In genomic region chr9:27717991-27718390, GRCh38 we compare ENCODE assay signal across 36 cellular contexts.
"Had no signal": no experiment of that assay in that cellular context is flagged by ENCODE, and none has a peak within 500 bp of the region (broad histone marks: within the 10 kb centered on the region; RNA-seq: fewer than 3 reads in every experiment).

No MANE protein-coding gene starts in this region.

- H3K4me1 ChIP-seq: breast epithelium, esophagus muscularis mucosa, foreskin keratinocyte, gastrocnemius medialis, heart left ventricle had no signal

- H3K9me3 ChIP-seq: breast epithelium, esophagus muscularis mucosa, gastrocnemius medialis, heart left ventricle had no signal

- H3K4me1 Mint-ChIP-seq: activated B cell treated with CpG ODN at 0.5 μM for 24 hours; activated T-helper 17 cell treated with anti-CD3 and anti-CD28 coated beads, Interleukin-2, amount 50 U/mL, for 72 hours; T-helper 17 cell had no signal

- H3K27me3 ChIP-seq: breast epithelium, cardiac muscle cell, esophagus muscularis mucosa, gastrocnemius medialis had no signal

- H3K27me3 Mint-ChIP-seq: activated CD8-positive, alpha-beta T cell treated with anti-CD3 and anti-CD28 coated beads for 36 hours; brain had no signal

- H3K27ac Mint-ChIP-seq: activated B cell treated with CpG ODN at 0.5 μM for 24 hours; activated CD8-positive, alpha-beta T cell treated with anti-CD3 and anti-CD28 coated beads for 36 hours; activated naive CD8-positive, alpha-beta T cell; activated T-helper 17 cell treated with anti-CD3 and anti-CD28 coated beads, Interleukin-2, amount 50 U/mL, for 72 hours; brain; effector memory CD8-positive, alpha-beta T cell; T-helper 17 cell; T-helper 2 cell treated with Interferon-gamma antibody and Interleukin-4, amounts not matched to agents 5 μg/mL and 100 μg/mL, for 36 hours had no signal

- H3K9me3 Mint-ChIP-seq: activated B cell treated with CpG ODN at 0.5 μM for 24 hours; activated CD8-positive, alpha-beta T cell treated with anti-CD3 and anti-CD28 coated beads for 36 hours; activated T-cell treated with anti-CD3 and anti-CD28 coated beads, Interleukin-2, amount 50 U/mL, for 4 hours; activated T-helper 17 cell treated with anti-CD3 and anti-CD28 coated beads, Interleukin-2, amount 50 U/mL, for 72 hours; brain; effector memory CD8-positive, alpha-beta T cell; T-helper 2 cell treated with Interferon-gamma antibody and Interleukin-4, amounts not matched to agents 5 μg/mL and 100 μg/mL, for 36 hours had no signal

- H3K4me3 Mint-ChIP-seq: activated B cell treated with CpG ODN at 0.5 μM for 24 hours; activated CD8-positive, alpha-beta T cell treated with anti-CD3 and anti-CD28 coated beads for 36 hours; activated naive CD8-positive, alpha-beta T cell; activated T-cell treated with anti-CD3 and anti-CD28 coated beads, Interleukin-2, amount 50 U/mL, for 4 hours; activated T-helper 17 cell treated with anti-CD3 and anti-CD28 coated beads, Interleukin-2, amount 50 U/mL, for 72 hours; brain; effector memory CD8-positive, alpha-beta T cell; T-helper 17 cell; T-helper 2 cell treated with Interferon-gamma antibody and Interleukin-4, amounts not matched to agents 5 μg/mL and 100 μg/mL, for 36 hours had no signal

- H3K36me3 ChIP-seq: breast epithelium, cardiac muscle cell, esophagus muscularis mucosa, gastrocnemius medialis, heart left ventricle, WERI-Rb-1 had no signal

- DNase-seq: activated B cell treated with CpG ODN at 0.5 μM for 24 hours; activated CD4-positive, alpha-beta T cell treated with anti-CD3 and anti-CD28 coated beads for 48 hours; activated CD4-positive, alpha-beta T cell treated with anti-CD3 and anti-CD28 coated beads, Interleukin-2, amount 50 U/mL, for 1 hour; activated CD4-positive, alpha-beta T cell treated with anti-CD3 and anti-CD28 coated beads, Interleukin-2, amount 50 U/mL, for 48 hours; activated CD8-positive, alpha-beta memory T cell treated with anti-CD3 and anti-CD28 coated beads for 24 hours; activated CD8-positive, alpha-beta T cell treated with anti-CD3 and anti-CD28 coated beads for 36 hours; activated effector memory CD4-positive, alpha-beta T cell treated with Interleukin-2 at 50 U/mL for 16 hours; activated gamma-delta T cell treated with Interleukin-2 at 50 U/mL for 16 hours; activated naive CD4-positive, alpha-beta T cell treated with anti-CD3 and anti-CD28 coated beads, Interleukin-2, amount 50 U/mL, for 16 hours; activated naive CD4-positive, alpha-beta T cell treated with Interleukin-2 at 50 U/mL for 16 hours; activated T-cell treated with anti-CD3 and anti-CD28 coated beads, Interleukin-2, amount 50 U/mL, for 4 hours; amniotic stem cell; anterior cingulate cortex; central memory CD4-positive, alpha-beta T cell; cerebellar nuclear complex; dermis blood vessel endothelial cell; effector CD4-positive, alpha-beta T cell; effector memory CD8-positive, alpha-beta T cell; erythroblast; foreskin keratinocyte; gastrocnemius medialis; glutamatergic neuron; heart left ventricle; T-helper 1 cell; T-helper 17 cell; T1000; WERI-Rb-1 had no signal

- H3K27ac ChIP-seq: breast epithelium, cardiac muscle cell, coronary artery, esophagus muscularis mucosa, foreskin keratinocyte, gastrocnemius medialis, heart left ventricle, WERI-Rb-1 had no signal

- ATAC-seq: activated CD4-positive, CD25-positive, alpha-beta regulatory T cell treated with anti-CD3 and anti-CD28 coated beads, Interleukin-2, amount 50 U/mL, for 24 hours; activated CD8-positive, alpha-beta T cell treated with anti-CD3 and anti-CD28 coated beads for 36 hours; activated T-cell treated with anti-CD3 and anti-CD28 coated beads, Interleukin-2, amount 50 U/mL, for 4 hours; activated T-helper 17 cell treated with anti-CD3 and anti-CD28 coated beads, Interleukin-2, amount 50 U/mL, for 72 hours; effector memory CD8-positive, alpha-beta T cell; foreskin keratinocyte; gastrocnemius medialis; heart left ventricle; T-helper 17 cell had no signal

- H3K36me3 Mint-ChIP-seq: activated naive CD8-positive, alpha-beta T cell; brain had no signal

- H3K4me3 ChIP-seq: breast epithelium, cardiac muscle cell, coronary artery, esophagus muscularis mucosa, gastrocnemius medialis, heart left ventricle had no signal
